23 cellular contexts compared by ENCODE assay signal in the genomic region with DNA sequence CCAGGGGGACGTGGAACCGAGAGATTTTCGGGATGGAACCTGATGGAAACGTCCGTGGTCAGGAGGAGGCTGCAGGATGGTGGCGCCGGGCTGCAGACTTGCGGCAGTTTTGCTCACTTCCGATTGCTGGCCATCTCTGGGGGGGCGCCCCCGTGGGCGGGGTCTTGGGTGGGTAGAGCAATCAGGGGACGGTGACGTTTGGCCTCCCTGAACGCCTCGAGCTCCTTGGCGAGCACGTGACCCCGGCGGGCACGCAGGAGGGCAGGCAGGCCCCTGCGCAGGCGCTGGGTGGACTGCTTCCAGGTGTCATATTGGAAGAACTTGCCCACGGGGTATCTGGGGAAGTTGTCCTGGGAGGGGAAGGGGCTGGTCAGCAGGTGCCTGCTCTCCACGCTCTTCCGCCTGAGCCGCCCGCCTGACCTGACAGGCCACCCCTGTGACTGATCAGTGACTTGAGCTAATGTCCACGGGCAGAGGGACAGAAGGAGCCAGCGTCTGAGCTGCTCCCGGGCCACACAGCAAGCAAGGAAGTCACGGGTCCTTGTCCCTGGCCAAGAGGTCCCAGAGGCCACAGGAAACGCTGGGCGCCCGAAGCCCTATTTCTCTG. TPM values are rescaled to one million over a fixed set of nuclear protein-coding genes. Genes with fewer than 3 reads are reported as not detected.
A peak's percentile ranks its signal among the peaks of the same experiment; 100 is the strongest.
DNase-seq lines count a peak whose midpoint lies in the region; ATAC-seq and TF ChIP-seq lines count a peak whose summit lies in the region.
"Had no signal": no experiment of that assay in that cellular context is flagged by ENCODE, and none has a peak within 500 bp of the region (broad histone marks: within the 10 kb centered on the region; RNA-seq: fewer than 3 reads in every experiment).

No MANE protein-coding gene starts in this region.

- H3K36me3 ChIP-seq in hepatocyte (replicated peaks; ENCODE audit: insufficient read depth, low read depth) = no peaks in the 10 kb centered on the region
- H3K36me3 ChIP-seq: BLaER1, Peyer's patch had no signal

- ATAC-seq in Right ventricle myocardium superior (ENCODE audit: poor library complexity) (no peak), GM18861 (IDR thresholded peaks at IDR 0.05; ENCODE audit: unreplicated experiment) (no peak)
- no peak for ATAC-seq in stimulated activated effector memory CD8-positive, alpha-beta T cell treated with anti-CD3 and anti-CD28 coated beads, Interleukin-12 subunit alpha, Interleukin-12 subunit beta, amount 100 ng/mL, for 72 hours
- ATAC-seq: A549; CD8-positive, alpha-beta T cell had no signal

- intact Hi-C loops in Right ventricle myocardium superior (cut with DNase I) = no loop called here
- intact Hi-C loops in cardiac septum (cut with DNase I) = no loop called here

- whole genome bisulfite sequencing in hepatocyte (ENCODE audit: low lambda C conversion rate, missing lambda C conversion rate) = 78% methylated on average over 28 of the region's 35 CpGs

- peaks cover 75% of the 10 kb centered on the region for H4K20me1 ChIP-seq in hepatocyte (ENCODE audit: insufficient read depth, poor library complexity, severe bottlenecking)

- DNase-seq in Right ventricle myocardium superior (peak; percentile 27), cardiac septum (ENCODE audit: low spot score) (no peak), hepatocyte (ENCODE audit: low spot score) (no peak), KG1 (lab: John Stamatoyannopoulos, UW) (no peak)
- DNase-seq in stimulated activated effector memory CD8-positive, alpha-beta T cell treated with anti-CD3 and anti-CD28 coated beads, Interleukin-12 subunit alpha, Interleukin-12 subunit beta, amount 100 ng/mL, for 72 hours (ENCODE audit: low spot score in 2 of 2) = no peak
- no peak for DNase-seq in activated CD8-positive, alpha-beta memory T cell treated with anti-CD3 and anti-CD28 coated beads for 24 hours
- DNase-seq: CD8-positive, alpha-beta T cell; Karpas-422; NCI-H1048; NCI-H1436 treated with DMSO at 0.1 percent for 48 hours; NCI-H2081; NCI-H2171 treated with DMSO at 0.1 percent for 48 hours; NCI-H446; NCI-H526 treated with DMSO at 0.1 percent for 48 hours; NK-92 treated with Interleukin-12 subunit alpha and Interleukin-12 subunit beta, amount 100 ng/mL, for 24 hours; Peyer's patch had no signal

- TF ChIP-seq CTCF in hepatocyte (IDR thresholded peaks at IDR 0.05; ENCODE audit: poor library complexity) = no peak
- TF ChIP-seq CTCF in nephron (IDR thresholded peaks at IDR 0.05; ENCODE audit: unreplicated experiment in 3 of 3) = no peak

- H3K4me2 ChIP-seq in hepatocyte = peak overlapping the region; percentile 81
- H3K4me2 ChIP-seq: A549, BLaER1 had no signal

- H3K4me3 ChIP-seq in hepatocyte = no peak overlapping the region
- H3K4me3 ChIP-seq: A549, BLaER1, Peyer's patch had no signal

- no peaks in the 10 kb centered on the region for H3K9me3 Mint-ChIP-seq in nephron
- H3K9me3 Mint-ChIP-seq in stimulated activated effector memory CD8-positive, alpha-beta T cell treated with anti-CD3 and anti-CD28 coated beads, Interleukin-12 subunit alpha, Interleukin-12 subunit beta, amount 100 ng/mL, for 72 hours = no peaks in the 10 kb centered on the region
- H3K9me3 Mint-ChIP-seq: CD8-positive, alpha-beta T cell had no signal

- H3K9me2 ChIP-seq in hepatocyte (replicated peaks; ENCODE audit: insufficient read depth) = no peaks in the 10 kb centered on the region

- H3K27me3 Mint-ChIP-seq in nephron (ENCODE audit: low read depth) = peaks cover 67% of the 10 kb centered on the region

- peaks cover 54% of the 10 kb centered on the region for H3K79me2 ChIP-seq in hepatocyte

- H3K9me3 ChIP-seq in hepatocyte (ENCODE audit: low read depth) = no peaks in the 10 kb centered on the region
- H3K9me3 ChIP-seq: A549, BLaER1, Peyer's patch had no signal

- peak overlapping the region; percentile 69 to 73 (median 72) for H3K4me3 Mint-ChIP-seq in nephron
- H3K4me3 Mint-ChIP-seq in stimulated activated effector memory CD8-positive, alpha-beta T cell treated with anti-CD3 and anti-CD28 coated beads, Interleukin-12 subunit alpha, Interleukin-12 subunit beta, amount 100 ng/mL, for 72 hours = no peak overlapping the region
- H3K4me3 Mint-ChIP-seq: CD8-positive, alpha-beta T cell had no signal

- peak overlapping the region; percentile 16 to 90 (median 63) for H3K27ac Mint-ChIP-seq in nephron
- peak overlapping the region; percentile 58 for H3K27ac Mint-ChIP-seq in stimulated activated effector memory CD8-positive, alpha-beta T cell treated with anti-CD3 and anti-CD28 coated beads, Interleukin-12 subunit alpha, Interleukin-12 subunit beta, amount 100 ng/mL, for 72 hours
- H3K27ac Mint-ChIP-seq: CD8-positive, alpha-beta T cell had no signal

- no peaks in the 10 kb centered on the region for H3K4me1 ChIP-seq in hepatocyte (ENCODE audit: insufficient read depth)

- peaks cover 31% of the 10 kb centered on the region for H3K4me1 Mint-ChIP-seq in nephron
- peaks cover 24% of the 10 kb centered on the region for H3K4me1 Mint-ChIP-seq in stimulated activated effector memory CD8-positive, alpha-beta T cell treated with anti-CD3 and anti-CD28 coated beads, Interleukin-12 subunit alpha, Interleukin-12 subunit beta, amount 100 ng/mL, for 72 hours

- no peaks in the 10 kb centered on the region for H3K27me3 ChIP-seq in hepatocyte

- no peak overlapping the region for H2AFZ ChIP-seq in hepatocyte

- H3K27ac ChIP-seq in hepatocyte = peak overlapping the region; percentile 69
- H3K27ac ChIP-seq: A549, BLaER1, Peyer's patch had no signal

- H3K36me3 Mint-ChIP-seq in nephron (ENCODE audit: low read depth) = peaks cover 51% of the 10 kb centered on the region
- H3K36me3 Mint-ChIP-seq in stimulated activated effector memory CD8-positive, alpha-beta T cell treated with anti-CD3 and anti-CD28 coated beads, Interleukin-12 subunit alpha, Interleukin-12 subunit beta, amount 100 ng/mL, for 72 hours = peaks cover 74% of the 10 kb centered on the region
- H3K36me3 Mint-ChIP-seq: CD8-positive, alpha-beta T cell had no signal

RNA-seq across cellular contexts. Expression of gene IGF2, which starts 6.2 kb away (rescaled TPM):
- total RNA-seq in Right ventricle myocardium superior (79.9 TPM), cardiac septum (87.7 TPM), hepatocyte (1,323 and 1,507 TPM in 2 replicates)
- 2,911 and 3,175 TPM in 2 replicates for polyA plus RNA-seq in hepatocyte
- total RNA-seq: CD8-positive, alpha-beta T cell had no signal

RNA-seq across cellular contexts. Expression of gene INS, which starts 28.0 kb away (rescaled TPM):
- not detected for total RNA-seq in Right ventricle myocardium superior
- total RNA-seq in cardiac septum = not detected
- not detected in 2 replicates for total RNA-seq in hepatocyte
- not detected in 2 replicates for polyA plus RNA-seq in hepatocyte
- total RNA-seq: CD8-positive, alpha-beta T cell; H1; MCF 10A; Peyer's patch; SK-MEL-5 had no signal
- polyA plus RNA-seq: A549, H1 had no signal

RNA-seq across cellular contexts. Expression of gene TH, which starts 38.6 kb away (rescaled TPM):
- total RNA-seq in Right ventricle myocardium superior = not detected
- total RNA-seq in cardiac septum = not detected
- 0.92 and 2.6 TPM in 2 replicates for total RNA-seq in hepatocyte
- 5.6 and 15.3 TPM in 2 replicates for polyA plus RNA-seq in hepatocyte
- total RNA-seq: CD8-positive, alpha-beta T cell; H1; SK-MEL-5 had no signal
- polyA plus RNA-seq: A549 had no signal

Comparison
In these comparisons a context has a peak if more than half of its experiments do, and no peak if none do; other contexts are left out.
1. RNA of gene IGF2, which starts 6.2 kb away (total RNA-seq): 1,323 to 1,507 TPM in hepatocyte; 87.7 TPM in cardiac septum (single experiment) and 79.9 TPM in Right ventricle myocardium superior (single experiment); every median in the first group is over 10 times any median in the second.